Comparison of ENCODE assay signal across 2 cellular contexts in the genomic region with DNA sequence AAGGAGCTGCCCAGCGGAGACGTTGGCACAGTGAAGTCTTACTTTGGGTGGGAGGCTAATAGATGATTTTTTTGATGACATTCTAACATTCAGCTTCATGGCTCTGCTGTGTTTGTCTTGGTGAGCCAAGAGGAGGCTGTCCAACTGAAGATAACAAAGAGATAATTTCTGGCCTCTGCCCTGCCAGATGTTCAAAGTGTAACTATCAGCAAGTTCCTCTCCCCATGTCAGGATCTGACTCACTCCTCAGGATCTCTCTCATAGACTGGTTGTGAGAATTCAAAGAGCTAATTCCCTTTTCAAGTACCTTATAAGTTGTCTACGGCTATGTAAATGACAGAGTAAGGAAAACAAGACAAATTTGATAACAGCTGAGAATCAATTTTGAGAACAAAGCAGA.
TF ChIP-seq lines count a peak whose summit lies in the region.

No MANE protein-coding gene starts in this region.

TF ChIP-seq in liver, 16 proteins besides CTCF, POLR2A, EP300 and RAD21:
- no peak for TF ChIP-seq NR2F2 (IDR thresholded peaks at IDR 0.05)
- TF ChIP-seq, protein P1, sequence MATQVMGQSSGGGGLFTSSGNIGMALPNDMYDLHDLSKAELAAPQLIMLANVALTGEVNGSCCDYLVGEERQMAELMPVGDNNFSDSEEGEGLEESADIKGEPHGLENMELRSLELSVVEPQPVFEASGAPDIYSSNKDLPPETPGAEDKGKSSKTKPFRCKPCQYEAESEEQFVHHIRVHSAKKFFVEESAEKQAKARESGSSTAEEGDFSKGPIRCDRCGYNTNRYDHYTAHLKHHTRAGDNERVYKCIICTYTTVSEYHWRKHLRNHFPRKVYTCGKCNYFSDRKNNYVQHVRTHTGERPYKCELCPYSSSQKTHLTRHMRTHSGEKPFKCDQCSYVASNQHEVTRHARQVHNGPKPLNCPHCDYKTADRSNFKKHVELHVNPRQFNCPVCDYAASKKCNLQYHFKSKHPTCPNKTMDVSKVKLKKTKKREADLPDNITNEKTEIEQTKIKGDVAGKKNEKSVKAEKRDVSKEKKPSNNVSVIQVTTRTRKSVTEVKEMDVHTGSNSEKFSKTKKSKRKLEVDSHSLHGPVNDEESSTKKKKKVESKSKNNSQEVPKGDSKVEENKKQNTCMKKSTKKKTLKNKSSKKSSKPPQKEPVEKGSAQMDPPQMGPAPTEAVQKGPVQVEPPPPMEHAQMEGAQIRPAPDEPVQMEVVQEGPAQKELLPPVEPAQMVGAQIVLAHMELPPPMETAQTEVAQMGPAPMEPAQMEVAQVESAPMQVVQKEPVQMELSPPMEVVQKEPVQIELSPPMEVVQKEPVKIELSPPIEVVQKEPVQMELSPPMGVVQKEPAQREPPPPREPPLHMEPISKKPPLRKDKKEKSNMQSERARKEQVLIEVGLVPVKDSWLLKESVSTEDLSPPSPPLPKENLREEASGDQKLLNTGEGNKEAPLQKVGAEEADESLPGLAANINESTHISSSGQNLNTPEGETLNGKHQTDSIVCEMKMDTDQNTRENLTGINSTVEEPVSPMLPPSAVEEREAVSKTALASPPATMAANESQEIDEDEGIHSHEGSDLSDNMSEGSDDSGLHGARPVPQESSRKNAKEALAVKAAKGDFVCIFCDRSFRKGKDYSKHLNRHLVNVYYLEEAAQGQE (IDR thresholded peaks at IDR 0.05), result peak; percentile 39
- TF ChIP-seq RXRA (IDR thresholded peaks at IDR 0.05), result peak in 1 of 2 donors; percentile 7
- TF ChIP-seq YY1 (IDR thresholded peaks at IDR 0.05), result peak; percentile 27
- TF ChIP-seq JUND (IDR thresholded peaks at IDR 0.05), result peak in 1 of 2 donors; percentile 78
- peak; percentile 53 to 76 for TF ChIP-seq HNF4A (conservative IDR thresholded peaks at IDR 0.05)
- TF ChIP-seq EGR1 (IDR thresholded peaks at IDR 0.05; ENCODE audit: low read depth in 2 of 2), result no peak
- TF ChIP-seq, protein P2, sequence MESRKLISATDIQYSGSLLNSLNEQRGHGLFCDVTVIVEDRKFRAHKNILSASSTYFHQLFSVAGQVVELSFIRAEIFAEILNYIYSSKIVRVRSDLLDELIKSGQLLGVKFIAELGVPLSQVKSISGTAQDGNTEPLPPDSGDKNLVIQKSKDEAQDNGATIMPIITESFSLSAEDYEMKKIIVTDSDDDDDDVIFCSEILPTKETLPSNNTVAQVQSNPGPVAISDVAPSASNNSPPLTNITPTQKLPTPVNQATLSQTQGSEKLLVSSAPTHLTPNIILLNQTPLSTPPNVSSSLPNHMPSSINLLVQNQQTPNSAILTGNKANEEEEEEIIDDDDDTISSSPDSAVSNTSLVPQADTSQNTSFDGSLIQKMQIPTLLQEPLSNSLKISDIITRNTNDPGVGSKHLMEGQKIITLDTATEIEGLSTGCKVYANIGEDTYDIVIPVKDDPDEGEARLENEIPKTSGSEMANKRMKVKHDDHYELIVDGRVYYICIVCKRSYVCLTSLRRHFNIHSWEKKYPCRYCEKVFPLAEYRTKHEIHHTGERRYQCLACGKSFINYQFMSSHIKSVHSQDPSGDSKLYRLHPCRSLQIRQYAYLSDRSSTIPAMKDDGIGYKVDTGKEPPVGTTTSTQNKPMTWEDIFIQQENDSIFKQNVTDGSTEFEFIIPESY (IDR thresholded peaks at IDR 0.05), result peak; percentile 15
- no peak for TF ChIP-seq GABPA (IDR thresholded peaks at IDR 0.05 in 1 of 2, conservative IDR thresholded peaks at IDR 0.05 in 1 of 2)
- TF ChIP-seq, protein P3, sequence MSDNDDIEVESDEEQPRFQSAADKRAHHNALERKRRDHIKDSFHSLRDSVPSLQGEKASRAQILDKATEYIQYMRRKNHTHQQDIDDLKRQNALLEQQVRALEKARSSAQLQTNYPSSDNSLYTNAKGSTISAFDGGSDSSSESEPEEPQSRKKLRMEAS (IDR thresholded peaks at IDR 0.05), result peak; percentile 29

TF ChIP-seq in HepG2, 621 proteins besides CTCF, POLR2A, EP300 and RAD21:
- TF ChIP-seq HOXA9 (CRISPR knock-in tag; IDR thresholded peaks at IDR 0.05; ENCODE audit: borderline replicate concordance), result no peak
- no peak for TF ChIP-seq MTF2 (CRISPR knock-in tag; IDR thresholded peaks at IDR 0.05; ENCODE audit: borderline replicate concordance)
- TF ChIP-seq, protein P4, sequence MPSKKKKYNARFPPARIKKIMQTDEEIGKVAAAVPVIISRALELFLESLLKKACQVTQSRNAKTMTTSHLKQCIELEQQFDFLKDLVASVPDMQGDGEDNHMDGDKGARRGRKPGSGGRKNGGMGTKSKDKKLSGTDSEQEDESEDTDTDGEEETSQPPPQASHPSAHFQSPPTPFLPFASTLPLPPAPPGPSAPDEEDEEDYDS (CRISPR knock-in tag; IDR thresholded peaks at IDR 0.05), result no peak
- TF ChIP-seq, protein P5, sequence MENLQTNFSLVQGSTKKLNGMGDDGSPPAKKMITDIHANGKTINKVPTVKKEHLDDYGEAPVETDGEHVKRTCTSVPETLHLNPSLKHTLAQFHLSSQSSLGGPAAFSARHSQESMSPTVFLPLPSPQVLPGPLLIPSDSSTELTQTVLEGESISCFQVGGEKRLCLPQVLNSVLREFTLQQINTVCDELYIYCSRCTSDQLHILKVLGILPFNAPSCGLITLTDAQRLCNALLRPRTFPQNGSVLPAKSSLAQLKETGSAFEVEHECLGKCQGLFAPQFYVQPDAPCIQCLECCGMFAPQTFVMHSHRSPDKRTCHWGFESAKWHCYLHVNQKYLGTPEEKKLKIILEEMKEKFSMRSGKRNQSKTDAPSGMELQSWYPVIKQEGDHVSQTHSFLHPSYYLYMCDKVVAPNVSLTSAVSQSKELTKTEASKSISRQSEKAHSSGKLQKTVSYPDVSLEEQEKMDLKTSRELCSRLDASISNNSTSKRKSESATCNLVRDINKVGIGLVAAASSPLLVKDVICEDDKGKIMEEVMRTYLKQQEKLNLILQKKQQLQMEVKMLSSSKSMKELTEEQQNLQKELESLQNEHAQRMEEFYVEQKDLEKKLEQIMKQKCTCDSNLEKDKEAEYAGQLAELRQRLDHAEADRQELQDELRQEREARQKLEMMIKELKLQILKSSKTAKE (CRISPR knock-in tag; IDR thresholded peaks at IDR 0.05; ENCODE audit: borderline replicate concordance), result no peak
- no peak for TF ChIP-seq SRF (IDR thresholded peaks at IDR 0.05; ENCODE audit: low read depth, low read length)
- no peak for TF ChIP-seq SNAPC2 (CRISPR knock-in tag; IDR thresholded peaks at IDR 0.05)
- no peak for TF ChIP-seq CC2D1A (CRISPR knock-in tag; IDR thresholded peaks at IDR 0.05)
- TF ChIP-seq, protein P6, sequence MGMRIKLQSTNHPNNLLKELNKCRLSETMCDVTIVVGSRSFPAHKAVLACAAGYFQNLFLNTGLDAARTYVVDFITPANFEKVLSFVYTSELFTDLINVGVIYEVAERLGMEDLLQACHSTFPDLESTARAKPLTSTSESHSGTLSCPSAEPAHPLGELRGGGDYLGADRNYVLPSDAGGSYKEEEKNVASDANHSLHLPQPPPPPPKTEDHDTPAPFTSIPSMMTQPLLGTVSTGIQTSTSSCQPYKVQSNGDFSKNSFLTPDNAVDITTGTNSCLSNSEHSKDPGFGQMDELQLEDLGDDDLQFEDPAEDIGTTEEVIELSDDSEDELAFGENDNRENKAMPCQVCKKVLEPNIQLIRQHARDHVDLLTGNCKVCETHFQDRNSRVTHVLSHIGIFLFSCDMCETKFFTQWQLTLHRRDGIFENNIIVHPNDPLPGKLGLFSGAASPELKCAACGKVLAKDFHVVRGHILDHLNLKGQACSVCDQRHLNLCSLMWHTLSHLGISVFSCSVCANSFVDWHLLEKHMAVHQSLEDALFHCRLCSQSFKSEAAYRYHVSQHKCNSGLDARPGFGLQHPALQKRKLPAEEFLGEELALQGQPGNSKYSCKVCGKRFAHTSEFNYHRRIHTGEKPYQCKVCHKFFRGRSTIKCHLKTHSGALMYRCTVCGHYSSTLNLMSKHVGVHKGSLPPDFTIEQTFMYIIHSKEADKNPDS (CRISPR knock-in tag; IDR thresholded peaks at IDR 0.05), result no peak
- TF ChIP-seq JUN (CRISPR knock-in tag; IDR thresholded peaks at IDR 0.05), result no peak
- TF ChIP-seq, protein P7, sequence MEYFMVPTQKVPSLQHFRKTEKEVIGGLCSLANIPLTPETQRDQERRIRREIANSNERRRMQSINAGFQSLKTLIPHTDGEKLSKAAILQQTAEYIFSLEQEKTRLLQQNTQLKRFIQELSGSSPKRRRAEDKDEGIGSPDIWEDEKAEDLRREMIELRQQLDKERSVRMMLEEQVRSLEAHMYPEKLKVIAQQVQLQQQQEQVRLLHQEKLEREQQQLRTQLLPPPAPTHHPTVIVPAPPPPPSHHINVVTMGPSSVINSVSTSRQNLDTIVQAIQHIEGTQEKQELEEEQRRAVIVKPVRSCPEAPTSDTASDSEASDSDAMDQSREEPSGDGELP (IDR thresholded peaks at IDR 0.05; ENCODE audit: borderline replicate concordance, low read depth), result no peak
- TF ChIP-seq, protein P8, sequence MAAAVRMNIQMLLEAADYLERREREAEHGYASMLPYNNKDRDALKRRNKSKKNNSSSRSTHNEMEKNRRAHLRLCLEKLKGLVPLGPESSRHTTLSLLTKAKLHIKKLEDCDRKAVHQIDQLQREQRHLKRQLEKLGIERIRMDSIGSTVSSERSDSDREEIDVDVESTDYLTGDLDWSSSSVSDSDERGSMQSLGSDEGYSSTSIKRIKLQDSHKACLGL (CRISPR knock-in tag; IDR thresholded peaks at IDR 0.05), result no peak
- TF ChIP-seq CHCHD3 (CRISPR knock-in tag; IDR thresholded peaks at IDR 0.05), result no peak
- no peak for TF ChIP-seq ATF7 (IDR thresholded peaks at IDR 0.05)
- no peak for TF ChIP-seq ATF7 (CRISPR knock-in tag; IDR thresholded peaks at IDR 0.05)
